14 cellular contexts compared by ENCODE assay signal in the genomic region with DNA sequence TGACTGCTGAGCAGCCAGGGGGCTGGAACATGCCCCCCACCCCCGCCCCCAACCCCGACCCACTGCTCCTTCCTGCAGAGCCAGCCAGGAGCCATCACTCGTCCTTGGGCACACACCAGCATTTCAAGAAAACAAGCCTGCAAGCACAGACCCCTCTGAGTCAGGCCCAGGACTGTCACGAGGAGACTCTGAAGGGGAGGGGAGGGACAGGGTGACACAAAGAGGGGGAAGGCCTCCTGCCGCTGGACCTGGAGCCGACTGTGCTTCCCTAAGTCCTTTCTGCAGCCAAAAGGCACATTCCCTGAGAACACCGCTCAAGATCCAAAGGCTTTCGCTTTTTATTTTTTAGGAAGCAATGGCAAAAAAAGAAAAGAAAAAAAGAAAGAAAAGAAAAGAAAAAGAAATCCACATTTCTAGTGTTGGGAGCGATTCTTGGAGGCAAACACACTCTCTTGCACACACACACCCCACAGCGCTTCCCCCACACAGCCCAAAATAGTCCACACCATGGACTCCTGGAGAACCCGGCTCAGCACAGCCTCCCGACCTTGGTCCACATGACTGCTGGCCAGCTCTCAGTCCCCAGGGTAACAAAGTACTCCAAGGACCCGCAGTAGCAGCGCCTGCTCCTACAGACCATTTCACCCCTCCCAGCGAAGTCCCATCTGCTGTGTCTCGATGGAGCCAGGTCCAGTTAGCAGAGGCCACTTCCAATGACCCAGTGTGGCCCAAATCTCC.
A peak's percentile ranks its signal among the peaks of the same experiment; 100 is the strongest.
DNase-seq lines count a peak whose midpoint lies in the region; ATAC-seq and TF ChIP-seq lines count a peak whose summit lies in the region.
"Had no signal": no experiment of that assay in that cellular context is flagged by ENCODE, and none has a peak within 500 bp of the region (broad histone marks: within the 10 kb centered on the region; RNA-seq: fewer than 3 reads in every experiment).

No MANE protein-coding gene starts in this region.

- H3K27me3 Mint-ChIP-seq in HFFc6 (ENCODE audit: insufficient read depth) (peaks cover 2% of the 10 kb centered on the region; the same call in 1 of the 2 replicates), endodermal cell (ENCODE audit: insufficient read depth) (peaks cover 2% of the 10 kb centered on the region), progenitor cell of endocrine pancreas (peaks cover 3% of the 10 kb centered on the region)
- H3K27me3 Mint-ChIP-seq: activated naive CD8-positive, alpha-beta T cell had no signal

- DNase-seq in HFFc6 (peak; percentile 4), endodermal cell (peak; percentile 70), left kidney (ENCODE audit: low read depth, low spot score) (peak; percentile 49), progenitor cell of endocrine pancreas (ENCODE audit: low spot score, unreplicated experiment) (no peak), NCI-H1436 (lab: John Stamatoyannopoulos, UW) (no peak), DMS 273 treated with DMSO at 0.1 percent for 48 hours (lab: John Stamatoyannopoulos, UW) (no peak)
- DNase-seq in activated effector memory CD4-positive, alpha-beta T cell treated with Interleukin-2 at 50 U/mL for 16 hours = no peak
- DNase-seq: DMS153; effector CD8-positive, alpha-beta T cell; NCI-H1417; NCI-H69; SHP77 treated with DMSO at 0.1 percent for 48 hours had no signal

- H3K4me3 Mint-ChIP-seq in HFFc6 = peak overlapping the region; percentile 13; the same call in 1 of the 2 replicates
- no peak overlapping the region for H3K4me3 Mint-ChIP-seq in endodermal cell
- no peak overlapping the region for H3K4me3 Mint-ChIP-seq in progenitor cell of endocrine pancreas (ENCODE audit: low read depth)
- H3K4me3 Mint-ChIP-seq: activated naive CD8-positive, alpha-beta T cell had no signal

- no peak overlapping the region for H3K4me3 ChIP-seq in endodermal cell (ENCODE audit: low read length)

- H3K36me3 Mint-ChIP-seq in HFFc6 (ENCODE audit: low read depth) (no peaks in the 10 kb centered on the region), endodermal cell (ENCODE audit: low read depth) (no peaks in the 10 kb centered on the region), progenitor cell of endocrine pancreas (ENCODE audit: insufficient read depth) (no peaks in the 10 kb centered on the region)
- H3K36me3 Mint-ChIP-seq: activated naive CD8-positive, alpha-beta T cell had no signal

- no peak overlapping the region for H3K9ac ChIP-seq in endodermal cell (ENCODE audit: extremely low read depth, low read length, poor library complexity, severe bottlenecking)

- no peak overlapping the region for H3K27ac ChIP-seq in endodermal cell (ENCODE audit: low read depth, low read length)

- TF ChIP-seq CTCF in HFFc6 (IDR thresholded peaks at IDR 0.05) (no peak), endodermal cell (conservative IDR thresholded peaks at IDR 0.05) (no peak), progenitor cell of endocrine pancreas (IDR thresholded peaks at IDR 0.05; ENCODE audit: unreplicated experiment) (no peak)

- H3K27ac Mint-ChIP-seq in HFFc6 (no peak overlapping the region), endodermal cell (no peak overlapping the region), progenitor cell of endocrine pancreas (peak overlapping the region; percentile 23)
- H3K27ac Mint-ChIP-seq: activated naive CD8-positive, alpha-beta T cell had no signal

- H3K9me3 Mint-ChIP-seq in HFFc6 = no peaks in the 10 kb centered on the region
- H3K9me3 Mint-ChIP-seq in endodermal cell = no peaks in the 10 kb centered on the region
- no peaks in the 10 kb centered on the region for H3K9me3 Mint-ChIP-seq in progenitor cell of endocrine pancreas (ENCODE audit: low read depth)

- ATAC-seq in HG02759 (IDR thresholded peaks at IDR 0.05; ENCODE audit: unreplicated experiment) = no peak

- no peaks in the 10 kb centered on the region for H3K27me3 ChIP-seq in endodermal cell (ENCODE audit: control insufficient read depth, insufficient read depth, low read length, poor library complexity, severe bottlenecking)

- WGBS in endodermal cell (ENCODE audit: insufficient coverage in 1 of 2, insufficient read length in 1 of 2), 2 experiments = 73 to 77% methylated on average over 7 to 16 of the region's 16 CpGs

- peaks cover 14% of the 10 kb centered on the region for H3K4me1 Mint-ChIP-seq in HFFc6 (ENCODE audit: low read depth)
- H3K4me1 Mint-ChIP-seq in endodermal cell = peaks cover 7% of the 10 kb centered on the region
- H3K4me1 Mint-ChIP-seq in progenitor cell of endocrine pancreas (ENCODE audit: low read depth) = peaks cover 13% of the 10 kb centered on the region

- H3K9me3 ChIP-seq in endodermal cell (ENCODE audit: control insufficient read depth, low read length) = no peaks in the 10 kb centered on the region

- H3K36me3 ChIP-seq in endodermal cell (ENCODE audit: control insufficient read depth, insufficient read depth, low read length) = no peaks in the 10 kb centered on the region

- no peaks in the 10 kb centered on the region for H3K4me1 ChIP-seq in endodermal cell (ENCODE audit: control insufficient read depth, insufficient read depth, low read length)

Comparison
In these comparisons a context has a peak if more than half of its experiments do, and no peak if none do; other contexts are left out.
1. DNase-seq: peak in HFFc6 (single experiment), endodermal cell (single experiment) and left kidney (single experiment); none in progenitor cell of endocrine pancreas (single experiment), activated effector memory CD4-positive, alpha-beta T cell treated with Interleukin-2 at 50 U/mL for 16 hours (single experiment), NCI-H1436 (single experiment) and DMS 273 treated with DMSO at 0.1 percent for 48 hours (single experiment).